ENCODE assay signal across 1 cellular context in the genomic region with DNA sequence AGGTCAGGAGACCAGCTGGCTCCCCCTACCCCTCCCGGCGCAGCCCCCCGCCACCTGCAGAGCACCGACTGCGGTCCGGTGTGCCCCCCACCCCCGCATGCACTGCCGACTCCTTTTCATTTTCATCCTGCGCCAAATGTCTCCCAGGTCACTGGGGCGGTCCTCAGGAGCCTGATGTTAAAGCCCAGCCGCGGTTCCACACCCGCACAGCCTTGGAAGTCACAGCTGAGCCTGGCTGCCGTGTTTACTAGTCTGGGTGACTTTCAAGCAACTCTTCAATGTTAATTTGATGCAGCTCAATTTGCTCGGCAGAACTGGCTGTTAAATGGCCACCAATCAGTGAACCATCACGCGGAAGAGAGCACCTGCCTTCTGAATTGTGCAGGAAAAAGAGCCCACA.
TF ChIP-seq lines count a peak whose summit lies in the region.

No MANE protein-coding gene starts in this region.

TF ChIP-seq in GM23338, 12 proteins besides CTCF, POLR2A, EP300 and RAD21 (continued from another document):
- TF ChIP-seq, protein P1, sequence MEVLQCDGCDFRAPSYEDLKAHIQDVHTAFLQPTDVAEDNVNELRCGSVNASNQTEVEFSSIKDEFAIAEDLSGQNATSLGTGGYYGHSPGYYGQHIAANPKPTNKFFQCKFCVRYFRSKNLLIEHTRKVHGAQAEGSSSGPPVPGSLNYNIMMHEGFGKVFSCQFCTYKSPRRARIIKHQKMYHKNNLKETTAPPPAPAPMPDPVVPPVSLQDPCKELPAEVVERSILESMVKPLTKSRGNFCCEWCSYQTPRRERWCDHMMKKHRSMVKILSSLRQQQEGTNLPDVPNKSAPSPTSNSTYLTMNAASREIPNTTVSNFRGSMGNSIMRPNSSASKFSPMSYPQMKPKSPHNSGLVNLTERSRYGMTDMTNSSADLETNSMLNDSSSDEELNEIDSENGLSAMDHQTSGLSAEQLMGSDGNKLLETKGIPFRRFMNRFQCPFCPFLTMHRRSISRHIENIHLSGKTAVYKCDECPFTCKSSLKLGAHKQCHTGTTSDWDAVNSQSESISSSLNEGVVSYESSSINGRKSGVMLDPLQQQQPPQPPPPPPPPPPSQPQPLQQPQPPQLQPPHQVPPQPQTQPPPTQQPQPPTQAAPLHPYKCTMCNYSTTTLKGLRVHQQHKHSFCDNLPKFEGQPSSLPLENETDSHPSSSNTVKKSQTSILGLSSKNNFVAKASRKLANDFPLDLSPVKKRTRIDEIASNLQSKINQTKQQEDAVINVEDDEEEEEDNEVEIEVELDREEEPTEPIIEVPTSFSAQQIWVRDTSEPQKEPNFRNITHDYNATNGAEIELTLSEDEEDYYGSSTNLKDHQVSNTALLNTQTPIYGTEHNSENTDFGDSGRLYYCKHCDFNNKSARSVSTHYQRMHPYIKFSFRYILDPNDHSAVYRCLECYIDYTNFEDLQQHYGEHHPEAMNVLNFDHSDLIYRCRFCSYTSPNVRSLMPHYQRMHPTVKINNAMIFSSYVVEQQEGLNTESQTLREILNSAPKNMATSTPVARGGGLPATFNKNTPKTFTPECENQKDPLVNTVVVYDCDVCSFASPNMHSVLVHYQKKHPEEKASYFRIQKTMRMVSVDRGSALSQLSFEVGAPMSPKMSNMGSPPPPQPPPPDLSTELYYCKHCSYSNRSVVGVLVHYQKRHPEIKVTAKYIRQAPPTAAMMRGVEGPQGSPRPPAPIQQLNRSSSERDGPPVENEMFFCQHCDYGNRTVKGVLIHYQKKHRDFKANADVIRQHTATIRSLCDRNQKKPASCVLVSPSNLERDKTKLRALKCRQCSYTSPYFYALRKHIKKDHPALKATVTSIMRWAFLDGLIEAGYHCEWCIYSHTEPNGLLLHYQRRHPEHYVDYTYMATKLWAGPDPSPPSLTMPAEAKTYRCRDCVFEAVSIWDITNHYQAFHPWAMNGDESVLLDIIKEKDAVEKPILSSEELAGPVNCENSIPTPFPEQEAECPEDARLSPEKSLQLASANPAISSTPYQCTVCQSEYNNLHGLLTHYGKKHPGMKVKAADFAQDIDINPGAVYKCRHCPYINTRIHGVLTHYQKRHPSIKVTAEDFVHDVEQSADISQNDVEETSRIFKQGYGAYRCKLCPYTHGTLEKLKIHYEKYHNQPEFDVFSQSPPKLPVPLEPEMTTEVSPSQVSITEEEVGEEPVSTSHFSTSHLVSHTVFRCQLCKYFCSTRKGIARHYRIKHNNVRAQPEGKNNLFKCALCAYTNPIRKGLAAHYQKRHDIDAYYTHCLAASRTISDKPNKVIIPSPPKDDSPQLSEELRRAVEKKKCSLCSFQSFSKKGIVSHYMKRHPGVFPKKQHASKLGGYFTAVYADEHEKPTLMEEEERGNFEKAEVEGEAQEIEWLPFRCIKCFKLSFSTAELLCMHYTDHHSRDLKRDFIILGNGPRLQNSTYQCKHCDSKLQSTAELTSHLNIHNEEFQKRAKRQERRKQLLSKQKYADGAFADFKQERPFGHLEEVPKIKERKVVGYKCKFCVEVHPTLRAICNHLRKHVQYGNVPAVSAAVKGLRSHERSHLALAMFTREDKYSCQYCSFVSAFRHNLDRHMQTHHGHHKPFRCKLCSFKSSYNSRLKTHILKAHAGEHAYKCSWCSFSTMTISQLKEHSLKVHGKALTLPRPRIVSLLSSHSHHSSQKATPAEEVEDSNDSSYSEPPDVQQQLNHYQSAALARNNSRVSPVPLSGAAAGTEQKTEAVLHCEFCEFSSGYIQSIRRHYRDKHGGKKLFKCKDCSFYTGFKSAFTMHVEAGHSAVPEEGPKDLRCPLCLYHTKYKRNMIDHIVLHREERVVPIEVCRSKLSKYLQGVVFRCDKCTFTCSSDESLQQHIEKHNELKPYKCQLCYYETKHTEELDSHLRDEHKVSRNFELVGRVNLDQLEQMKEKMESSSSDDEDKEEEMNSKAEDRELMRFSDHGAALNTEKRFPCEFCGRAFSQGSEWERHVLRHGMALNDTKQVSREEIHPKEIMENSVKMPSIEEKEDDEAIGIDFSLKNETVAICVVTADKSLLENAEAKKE (CRISPR knock-in tag; IDR thresholded peaks at IDR 0.05): no peak
- TF ChIP-seq EZH2 (IDR thresholded peaks at IDR 0.05; ENCODE audit: low read depth, unreplicated experiment) (no peak), STAT1 (IDR thresholded peaks at IDR 0.05; ENCODE audit: unreplicated experiment) (no peak), EZH2phosphoT487 (IDR thresholded peaks at IDR 0.05; ENCODE audit: unreplicated experiment) (no peak), JUNB (IDR thresholded peaks at IDR 0.05; ENCODE audit: unreplicated experiment) (no peak)
- TF ChIP-seq, protein P2, sequence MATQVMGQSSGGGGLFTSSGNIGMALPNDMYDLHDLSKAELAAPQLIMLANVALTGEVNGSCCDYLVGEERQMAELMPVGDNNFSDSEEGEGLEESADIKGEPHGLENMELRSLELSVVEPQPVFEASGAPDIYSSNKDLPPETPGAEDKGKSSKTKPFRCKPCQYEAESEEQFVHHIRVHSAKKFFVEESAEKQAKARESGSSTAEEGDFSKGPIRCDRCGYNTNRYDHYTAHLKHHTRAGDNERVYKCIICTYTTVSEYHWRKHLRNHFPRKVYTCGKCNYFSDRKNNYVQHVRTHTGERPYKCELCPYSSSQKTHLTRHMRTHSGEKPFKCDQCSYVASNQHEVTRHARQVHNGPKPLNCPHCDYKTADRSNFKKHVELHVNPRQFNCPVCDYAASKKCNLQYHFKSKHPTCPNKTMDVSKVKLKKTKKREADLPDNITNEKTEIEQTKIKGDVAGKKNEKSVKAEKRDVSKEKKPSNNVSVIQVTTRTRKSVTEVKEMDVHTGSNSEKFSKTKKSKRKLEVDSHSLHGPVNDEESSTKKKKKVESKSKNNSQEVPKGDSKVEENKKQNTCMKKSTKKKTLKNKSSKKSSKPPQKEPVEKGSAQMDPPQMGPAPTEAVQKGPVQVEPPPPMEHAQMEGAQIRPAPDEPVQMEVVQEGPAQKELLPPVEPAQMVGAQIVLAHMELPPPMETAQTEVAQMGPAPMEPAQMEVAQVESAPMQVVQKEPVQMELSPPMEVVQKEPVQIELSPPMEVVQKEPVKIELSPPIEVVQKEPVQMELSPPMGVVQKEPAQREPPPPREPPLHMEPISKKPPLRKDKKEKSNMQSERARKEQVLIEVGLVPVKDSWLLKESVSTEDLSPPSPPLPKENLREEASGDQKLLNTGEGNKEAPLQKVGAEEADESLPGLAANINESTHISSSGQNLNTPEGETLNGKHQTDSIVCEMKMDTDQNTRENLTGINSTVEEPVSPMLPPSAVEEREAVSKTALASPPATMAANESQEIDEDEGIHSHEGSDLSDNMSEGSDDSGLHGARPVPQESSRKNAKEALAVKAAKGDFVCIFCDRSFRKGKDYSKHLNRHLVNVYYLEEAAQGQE (IDR thresholded peaks at IDR 0.05; ENCODE audit: unreplicated experiment): no peak
